ENCODE assay signal across 17 cellular contexts in the genomic region with DNA sequence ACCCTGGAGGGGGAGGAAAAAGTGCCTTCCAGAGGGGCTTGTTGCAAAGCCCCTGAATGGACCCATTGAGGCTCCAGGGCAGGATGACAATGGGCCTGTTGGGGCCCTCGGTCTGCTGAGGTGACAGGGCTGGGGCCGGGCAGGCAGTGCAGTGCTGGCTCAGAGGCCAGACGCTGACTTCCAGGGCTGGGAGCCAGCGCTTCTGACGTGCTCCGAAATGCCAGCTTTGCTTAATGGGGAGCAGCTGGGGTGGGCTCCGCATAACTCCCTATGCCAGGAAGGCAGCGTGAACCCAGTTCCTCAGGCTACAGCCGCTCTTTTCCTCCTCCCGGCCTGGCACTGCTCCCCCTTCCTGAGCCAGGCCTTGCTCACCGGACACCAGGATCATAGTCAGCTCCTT. TPM values are rescaled to one million over a fixed set of nuclear protein-coding genes. Genes with fewer than 3 reads are reported as not detected.
DNase-seq lines count a peak whose midpoint lies in the region; ATAC-seq and TF ChIP-seq lines count a peak whose summit lies in the region.
"Had no signal": no experiment of that assay in that cellular context is flagged by ENCODE, and none has a peak within 500 bp of the region (broad histone marks: within the 10 kb centered on the region; RNA-seq: fewer than 3 reads in every experiment).

No MANE protein-coding gene starts in this region.

- H3K36me3 ChIP-seq in GM23248 (ENCODE audit: low read depth) (no peaks in the 10 kb centered on the region), left ventricle myocardium inferior (no peaks in the 10 kb centered on the region)

- H3K27me3 ChIP-seq in GM23248 (replicated peaks; ENCODE audit: insufficient read depth) = no peaks in the 10 kb centered on the region
- no peaks in the 10 kb centered on the region for H3K27me3 ChIP-seq in left ventricle myocardium inferior (ENCODE audit: low read depth)

- H2AFZ ChIP-seq in GM23248 = no peak overlapping the region

- H3K27me3 Mint-ChIP-seq in mesothelial cell of epicardium (ENCODE audit: low read depth) = no peaks in the 10 kb centered on the region

- H3K36me3 Mint-ChIP-seq in mesothelial cell of epicardium = no peaks in the 10 kb centered on the region
- H3K36me3 Mint-ChIP-seq: immature natural killer cell had no signal

- intact Hi-C loops in left ventricle myocardium inferior (cut with micrococcal nuclease) (no loop called here), sciatic nerve (cut with DNase I) (no loop called here)

- in situ Hi-C loops in GM23248 (cut with MboI) = loop anchor here (10.0 kb wide), 1 partner anchor 416 kb away; no protein-coding TSS in a partner anchor

- peaks cover 16% of the 10 kb centered on the region for H3K4me1 Mint-ChIP-seq in mesothelial cell of epicardium
- H3K4me1 Mint-ChIP-seq: immature natural killer cell had no signal

- 41 to 46% methylated on average over 6 to 11 of the region's 11 CpGs for WGBS in GM23248 (ENCODE audit: low coverage in 1 of 2, low lambda C conversion rate in 2 of 2, missing lambda C conversion rate in 2 of 2), 2 experiments

- peaks cover 14% of the 10 kb centered on the region for H3F3A ChIP-seq in GM23248 (ENCODE audit: insufficient read depth)

- peaks cover 100% of the 10 kb centered on the region for H3K79me2 ChIP-seq in GM23248 (ENCODE audit: insufficient read depth)

- H3K27ac ChIP-seq in GM23248 (no peak overlapping the region), caudate nucleus (ENCODE audit: low read depth, low read length) (peak overlapping the region; percentile 31), left ventricle myocardium inferior (replicated peaks) (peak overlapping the region; percentile 66)

- TF ChIP-seq CTCF in left ventricle myocardium inferior (IDR thresholded peaks at IDR 0.05; ENCODE audit: borderline replicate concordance) (no peak), mesothelial cell of epicardium (IDR thresholded peaks at IDR 0.05; ENCODE audit: unreplicated experiment) (no peak)

- H3K9me3 ChIP-seq in GM23248 (ENCODE audit: low read depth) (no peaks in the 10 kb centered on the region), left ventricle myocardium inferior (replicated peaks) (no peaks in the 10 kb centered on the region)

- no peak overlapping the region for H3K27ac Mint-ChIP-seq in mesothelial cell of epicardium

- DNase-seq in GM23248 (peak; percentile 61), caudate nucleus (lab: John Stamatoyannopoulos, UW) (peak in 46 of 61 donors; percentile 15 to 97 (median 49)), left ventricle myocardium inferior (peak; percentile 31), sciatic nerve (ENCODE audit: low spot score) (peak; percentile 80), mesothelial cell of epicardium (ENCODE audit: low spot score in 2 of 2, unreplicated experiment in 2 of 2) (no peak), iPS-NIHi11 (ENCODE audit: low spot score) (no peak), KG1 (lab: John Stamatoyannopoulos, UW) (no peak)
- no peak for DNase-seq in effector CD4-positive, alpha-beta T cell
- DNase-seq: activated gamma-delta T cell treated with Interleukin-2 at 50 U/mL for 16 hours; effector memory CD4-positive, alpha-beta T cell; immature natural killer cell; NCI-H345; SHP77; stimulated activated naive CD4-positive, alpha-beta T cell had no signal

- no peaks in the 10 kb centered on the region for H3K9me2 ChIP-seq in GM23248 (ENCODE audit: insufficient read depth)

- H4K20me1 ChIP-seq in GM23248 (ENCODE audit: insufficient read depth) = peaks cover 10% of the 10 kb centered on the region; the same call in 1 of the 2 replicates

- H3K4me1 ChIP-seq in GM23248 (ENCODE audit: insufficient read depth) (peaks cover 8% of the 10 kb centered on the region), left ventricle myocardium inferior (peaks cover 66% of the 10 kb centered on the region)

- H3K4me3 Mint-ChIP-seq in mesothelial cell of epicardium = no peak overlapping the region
- H3K4me3 Mint-ChIP-seq: immature natural killer cell had no signal

- no peak overlapping the region for H3K4me2 ChIP-seq in GM23248 (ENCODE audit: unreplicated experiment)

- no peaks in the 10 kb centered on the region for H3K9me3 Mint-ChIP-seq in mesothelial cell of epicardium

- peak; percentile 75 for ATAC-seq in sciatic nerve
- ATAC-seq: activated CD4-positive, CD25-positive, alpha-beta regulatory T cell treated with anti-CD3 and anti-CD28 coated beads, Interleukin-2, amount 50 U/mL, for 24 hours; HCT116; K562 had no signal

- H3K4me3 ChIP-seq in GM23248 (no peak overlapping the region), left ventricle myocardium inferior (peak overlapping the region; percentile 10)
- H3K4me3 ChIP-seq: K562 had no signal

- 0 out of 2 replicates have a peak overlapping the region, but pooled peaks have one; percentile 23 for H3K9ac ChIP-seq in GM23248

RNA-seq across cellular contexts. Expression of a gene that starts 17.7 kb away (rescaled TPM):
- 11.9 and 12.0 TPM in 2 replicates for total RNA-seq in GM23248 (2014; rRNA removed; shearing (Covaris generic))
- polyA plus RNA-seq in GM23248 (2016; fragmentation: Nextera tagmentation; extraction: Ambion mirVana) = 4.1 and 5.7 TPM in 2 replicates
- 14.3 TPM for total RNA-seq in left ventricle myocardium inferior
- total RNA-seq in sciatic nerve = 33.2 TPM
- total RNA-seq in mesothelial cell of epicardium = 63.1 to 69.8 TPM (median 67.7 TPM) in 3 replicates

Comparison
In these comparisons a context has a peak if more than half of its experiments do, and no peak if none do; other contexts are left out.
1. DNase-seq: peak in GM23248 (single experiment), caudate nucleus (46 of 61), left ventricle myocardium inferior (single experiment) and sciatic nerve (single experiment); none in effector CD4-positive, alpha-beta T cell (single experiment), mesothelial cell of epicardium (0 of 2), iPS-NIHi11 (single experiment) and KG1 (single experiment).